ENCODE assay signal across 26 cellular contexts in the genomic region with DNA sequence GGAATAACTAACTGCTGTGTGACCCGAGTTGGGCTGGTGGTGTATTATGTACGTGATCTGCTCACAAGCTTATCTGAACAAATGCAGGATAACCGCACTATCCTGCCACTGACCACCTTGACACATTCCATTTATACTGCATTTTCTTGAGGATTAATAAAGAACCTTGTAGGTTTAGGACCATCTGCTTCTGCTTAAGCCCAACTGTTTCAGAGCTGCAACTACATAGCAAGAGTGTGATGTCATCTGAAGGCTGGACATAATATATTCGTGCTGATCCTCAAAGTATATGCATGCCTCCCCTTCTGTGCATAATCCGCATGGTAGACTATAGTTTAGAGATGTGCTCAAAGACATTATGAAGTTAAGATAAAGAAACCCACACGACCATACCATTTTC.
DNase-seq lines count a peak whose midpoint lies in the region; ATAC-seq and TF ChIP-seq lines count a peak whose summit lies in the region.
"Had no signal": no experiment of that assay in that cellular context is flagged by ENCODE, and none has a peak within 500 bp of the region (broad histone marks: within the 10 kb centered on the region; RNA-seq: fewer than 3 reads in every experiment).

No MANE protein-coding gene starts in this region.

- no peaks in the 10 kb centered on the region for H3F3A ChIP-seq in MM.1S (ENCODE audit: insufficient read depth, low read length)

- no peaks in the 10 kb centered on the region for H3K79me2 ChIP-seq in MM.1S (ENCODE audit: low read length)

- no peak for TF ChIP-seq CTCF in HFF-Myc (IDR thresholded peaks at IDR 0.05; ENCODE audit: low read depth, low read length, missing control alignments)
- no peak for TF ChIP-seq CTCF in fibroblast of villous mesenchyme (IDR thresholded peaks at IDR 0.05; ENCODE audit: insufficient read depth, low read depth, low read length)
- no peak for TF ChIP-seq CTCF in MM.1S (IDR thresholded peaks at IDR 0.05; ENCODE audit: low read length)

- DNase-seq in AG08395 (ENCODE audit: low spot score) (peak; percentile 58), HFF-Myc (ENCODE audit: extremely low read depth, low read depth) (peak; percentile 72), amniotic stem cell (lab: John Stamatoyannopoulos, UW) (peak; percentile 22), fibroblast of villous mesenchyme (ENCODE audit: low read depth) (peak; percentile 83), NCI-H526 treated with DMSO at 0.1 percent for 48 hours (lab: John Stamatoyannopoulos, UW) (no peak), MM.1S (no peak)
- DNase-seq: 8988T; activated CD4-positive, CD25-positive, alpha-beta regulatory T cell treated with anti-CD3 and anti-CD28 coated beads, Interleukin-2, amount 50 U/mL, for 72 hours; activated CD8-positive, alpha-beta T cell treated with anti-CD3 and anti-CD28 coated beads for 36 hours; activated gamma-delta T cell treated with Interleukin-2 at 50 U/mL for 16 hours; activated T-cell treated with anti-CD3 and anti-CD28 coated beads, Interleukin-2, amount 50 U/mL, for 1 hour; amygdala; C1 segment of cervical spinal cord; central memory CD4-positive, alpha-beta T cell; H9; KG1; NCI-H1694 treated with DMSO at 0.1 percent for 48 hours; NCI-H774; stimulated activated CD4-positive, alpha-beta T cell treated with anti-CD3 and anti-CD28 coated beads, Interleukin-2, amount 100 ng/mL, for 24 hours; SW 1271 had no signal

- no peaks in the 10 kb centered on the region for H3K27me3 ChIP-seq in MM.1S (replicated peaks; ENCODE audit: insufficient read depth, low read length)
- H3K27me3 ChIP-seq: neutrophil had no signal

- H3K4me1 ChIP-seq in MM.1S (ENCODE audit: low read length) = no peaks in the 10 kb centered on the region

- H2AFZ ChIP-seq in MM.1S (ENCODE audit: low read length) = no peak overlapping the region

- no peaks in the 10 kb centered on the region for H3K36me3 ChIP-seq in MM.1S (replicated peaks; ENCODE audit: insufficient read depth, low read length)
- H3K36me3 ChIP-seq: neutrophil had no signal

- H4K20me1 ChIP-seq in MM.1S (ENCODE audit: insufficient read depth, low read length) = no peaks in the 10 kb centered on the region

- no peaks in the 10 kb centered on the region for H3K9me2 ChIP-seq in MM.1S (replicated peaks; ENCODE audit: insufficient read depth, low read length)

- no peak overlapping the region for H3K9ac ChIP-seq in MM.1S (ENCODE audit: low read length)

- no peaks in the 10 kb centered on the region for H3K9me3 ChIP-seq in MM.1S (replicated peaks; ENCODE audit: insufficient read depth, low read length)
- H3K9me3 ChIP-seq: neutrophil, thoracic aorta had no signal

- H3K27ac ChIP-seq in MM.1S (ENCODE audit: low read length) = no peak overlapping the region
- H3K27ac ChIP-seq: epithelial cell of prostate, neutrophil, thoracic aorta had no signal

- no peak overlapping the region for H3K4me3 ChIP-seq in HFF-Myc (replicated peaks; ENCODE audit: low read depth, low read length)
- no peak overlapping the region for H3K4me3 ChIP-seq in fibroblast of villous mesenchyme (ENCODE audit: low read depth, low read length)
- no peak overlapping the region for H3K4me3 ChIP-seq in MM.1S (ENCODE audit: low read length)
- H3K4me3 ChIP-seq: thoracic aorta had no signal

- H3K4me2 ChIP-seq in MM.1S (ENCODE audit: low read depth, low read length) = no peak overlapping the region

- ATAC-seq in HG02759 (IDR thresholded peaks at IDR 0.05; ENCODE audit: unreplicated experiment) (no peak), GM19395 (IDR thresholded peaks at IDR 0.05; ENCODE audit: unreplicated experiment) (no peak)
- ATAC-seq: activated CD8-positive, alpha-beta T cell treated with anti-CD3 and anti-CD28 coated beads for 36 hours; stimulated activated memory B cell treated with anti-CD40 and anti-IgM and Interleukin-4, amounts not matched to agents 10 μg/mL and 1 μg/mL and 100 μg/mL, for 72 hours had no signal

Comparison
In these comparisons a context has a peak if more than half of its experiments do, and no peak if none do; other contexts are left out.
1. DNase-seq: peak in AG08395 (single experiment), HFF-Myc (single experiment), amniotic stem cell (single experiment) and fibroblast of villous mesenchyme (single experiment); none in NCI-H526 treated with DMSO at 0.1 percent for 48 hours (single experiment) and MM.1S (single experiment).